Comparison of ENCODE assay signal across 1 cellular context in the genomic region with DNA sequence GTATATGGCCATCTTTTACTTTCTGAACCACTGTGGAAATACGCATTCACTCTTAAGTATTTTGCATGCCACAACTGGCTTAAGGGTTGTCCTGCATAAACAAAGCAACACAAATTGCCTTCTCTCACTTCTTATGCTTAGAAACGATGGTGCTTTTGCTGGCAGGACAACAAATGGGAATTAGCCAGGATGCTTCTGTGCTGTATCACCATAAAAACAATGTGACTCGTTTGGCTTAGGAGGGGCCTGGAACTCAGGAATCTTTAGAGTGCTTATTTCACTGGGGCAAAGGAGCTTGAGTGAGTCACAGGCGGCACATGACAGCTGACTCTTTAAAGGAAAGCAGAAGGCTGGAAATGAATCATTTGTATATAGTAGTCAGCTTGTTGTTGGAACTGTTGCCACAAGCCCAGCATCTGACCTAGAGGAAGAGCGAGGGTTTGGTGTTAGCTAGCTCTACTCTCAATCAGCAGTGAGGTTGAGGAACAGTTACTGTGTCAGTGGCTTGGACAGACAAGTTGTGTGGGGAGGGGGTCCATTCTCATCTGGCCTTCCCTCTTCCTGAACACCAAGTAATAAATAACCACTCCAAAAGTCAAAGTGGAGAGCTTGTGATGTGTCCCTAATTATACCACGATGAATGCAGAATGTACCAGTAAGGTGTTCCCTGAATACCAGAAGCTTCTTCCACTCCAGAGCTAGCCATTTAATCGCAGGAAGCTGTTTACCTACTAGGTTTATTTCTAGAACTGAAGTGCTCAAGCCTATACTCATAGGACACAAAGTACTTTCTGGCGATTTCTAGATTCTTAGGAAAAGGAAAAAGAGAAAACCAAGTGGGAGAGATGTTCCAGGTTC.
TF ChIP-seq lines count a peak whose summit lies in the region.

No MANE protein-coding gene starts in this region.

TF ChIP-seq in HepG2, 621 proteins besides CTCF, POLR2A, EP300 and RAD21 (continued from another document):
- TF ChIP-seq, protein P1, sequence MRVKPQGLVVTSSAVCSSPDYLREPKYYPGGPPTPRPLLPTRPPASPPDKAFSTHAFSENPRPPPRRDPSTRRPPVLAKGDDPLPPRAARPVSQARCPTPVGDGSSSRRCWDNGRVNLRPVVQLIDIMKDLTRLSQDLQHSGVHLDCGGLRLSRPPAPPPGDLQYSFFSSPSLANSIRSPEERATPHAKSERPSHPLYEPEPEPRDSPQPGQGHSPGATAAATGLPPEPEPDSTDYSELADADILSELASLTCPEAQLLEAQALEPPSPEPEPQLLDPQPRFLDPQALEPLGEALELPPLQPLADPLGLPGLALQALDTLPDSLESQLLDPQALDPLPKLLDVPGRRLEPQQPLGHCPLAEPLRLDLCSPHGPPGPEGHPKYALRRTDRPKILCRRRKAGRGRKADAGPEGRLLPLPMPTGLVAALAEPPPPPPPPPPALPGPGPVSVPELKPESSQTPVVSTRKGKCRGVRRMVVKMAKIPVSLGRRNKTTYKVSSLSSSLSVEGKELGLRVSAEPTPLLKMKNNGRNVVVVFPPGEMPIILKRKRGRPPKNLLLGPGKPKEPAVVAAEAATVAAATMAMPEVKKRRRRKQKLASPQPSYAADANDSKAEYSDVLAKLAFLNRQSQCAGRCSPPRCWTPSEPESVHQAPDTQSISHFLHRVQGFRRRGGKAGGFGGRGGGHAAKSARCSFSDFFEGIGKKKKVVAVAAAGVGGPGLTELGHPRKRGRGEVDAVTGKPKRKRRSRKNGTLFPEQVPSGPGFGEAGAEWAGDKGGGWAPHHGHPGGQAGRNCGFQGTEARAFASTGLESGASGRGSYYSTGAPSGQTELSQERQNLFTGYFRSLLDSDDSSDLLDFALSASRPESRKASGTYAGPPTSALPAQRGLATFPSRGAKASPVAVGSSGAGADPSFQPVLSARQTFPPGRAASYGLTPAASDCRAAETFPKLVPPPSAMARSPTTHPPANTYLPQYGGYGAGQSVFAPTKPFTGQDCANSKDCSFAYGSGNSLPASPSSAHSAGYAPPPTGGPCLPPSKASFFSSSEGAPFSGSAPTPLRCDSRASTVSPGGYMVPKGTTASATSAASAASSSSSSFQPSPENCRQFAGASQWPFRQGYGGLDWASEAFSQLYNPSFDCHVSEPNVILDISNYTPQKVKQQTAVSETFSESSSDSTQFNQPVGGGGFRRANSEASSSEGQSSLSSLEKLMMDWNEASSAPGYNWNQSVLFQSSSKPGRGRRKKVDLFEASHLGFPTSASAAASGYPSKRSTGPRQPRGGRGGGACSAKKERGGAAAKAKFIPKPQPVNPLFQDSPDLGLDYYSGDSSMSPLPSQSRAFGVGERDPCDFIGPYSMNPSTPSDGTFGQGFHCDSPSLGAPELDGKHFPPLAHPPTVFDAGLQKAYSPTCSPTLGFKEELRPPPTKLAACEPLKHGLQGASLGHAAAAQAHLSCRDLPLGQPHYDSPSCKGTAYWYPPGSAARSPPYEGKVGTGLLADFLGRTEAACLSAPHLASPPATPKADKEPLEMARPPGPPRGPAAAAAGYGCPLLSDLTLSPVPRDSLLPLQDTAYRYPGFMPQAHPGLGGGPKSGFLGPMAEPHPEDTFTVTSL (CRISPR knock-in tag; IDR thresholded peaks at IDR 0.05; ENCODE audit: borderline replicate concordance): no peak
- TF ChIP-seq, protein P2, sequence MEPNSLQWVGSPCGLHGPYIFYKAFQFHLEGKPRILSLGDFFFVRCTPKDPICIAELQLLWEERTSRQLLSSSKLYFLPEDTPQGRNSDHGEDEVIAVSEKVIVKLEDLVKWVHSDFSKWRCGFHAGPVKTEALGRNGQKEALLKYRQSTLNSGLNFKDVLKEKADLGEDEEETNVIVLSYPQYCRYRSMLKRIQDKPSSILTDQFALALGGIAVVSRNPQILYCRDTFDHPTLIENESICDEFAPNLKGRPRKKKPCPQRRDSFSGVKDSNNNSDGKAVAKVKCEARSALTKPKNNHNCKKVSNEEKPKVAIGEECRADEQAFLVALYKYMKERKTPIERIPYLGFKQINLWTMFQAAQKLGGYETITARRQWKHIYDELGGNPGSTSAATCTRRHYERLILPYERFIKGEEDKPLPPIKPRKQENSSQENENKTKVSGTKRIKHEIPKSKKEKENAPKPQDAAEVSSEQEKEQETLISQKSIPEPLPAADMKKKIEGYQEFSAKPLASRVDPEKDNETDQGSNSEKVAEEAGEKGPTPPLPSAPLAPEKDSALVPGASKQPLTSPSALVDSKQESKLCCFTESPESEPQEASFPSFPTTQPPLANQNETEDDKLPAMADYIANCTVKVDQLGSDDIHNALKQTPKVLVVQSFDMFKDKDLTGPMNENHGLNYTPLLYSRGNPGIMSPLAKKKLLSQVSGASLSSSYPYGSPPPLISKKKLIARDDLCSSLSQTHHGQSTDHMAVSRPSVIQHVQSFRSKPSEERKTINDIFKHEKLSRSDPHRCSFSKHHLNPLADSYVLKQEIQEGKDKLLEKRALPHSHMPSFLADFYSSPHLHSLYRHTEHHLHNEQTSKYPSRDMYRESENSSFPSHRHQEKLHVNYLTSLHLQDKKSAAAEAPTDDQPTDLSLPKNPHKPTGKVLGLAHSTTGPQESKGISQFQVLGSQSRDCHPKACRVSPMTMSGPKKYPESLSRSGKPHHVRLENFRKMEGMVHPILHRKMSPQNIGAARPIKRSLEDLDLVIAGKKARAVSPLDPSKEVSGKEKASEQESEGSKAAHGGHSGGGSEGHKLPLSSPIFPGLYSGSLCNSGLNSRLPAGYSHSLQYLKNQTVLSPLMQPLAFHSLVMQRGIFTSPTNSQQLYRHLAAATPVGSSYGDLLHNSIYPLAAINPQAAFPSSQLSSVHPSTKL (CRISPR knock-in tag; IDR thresholded peaks at IDR 0.05): 0 out of 2 replicates have a peak, but pooled peaks have one; percentile 21
- peak; percentile 81 for TF ChIP-seq FOSL2 (CRISPR knock-in tag; IDR thresholded peaks at IDR 0.05)
- TF ChIP-seq BHLHE40 (IDR thresholded peaks at IDR 0.05; ENCODE audit: low read length): peak; percentile 71
- TF ChIP-seq, protein P3, sequence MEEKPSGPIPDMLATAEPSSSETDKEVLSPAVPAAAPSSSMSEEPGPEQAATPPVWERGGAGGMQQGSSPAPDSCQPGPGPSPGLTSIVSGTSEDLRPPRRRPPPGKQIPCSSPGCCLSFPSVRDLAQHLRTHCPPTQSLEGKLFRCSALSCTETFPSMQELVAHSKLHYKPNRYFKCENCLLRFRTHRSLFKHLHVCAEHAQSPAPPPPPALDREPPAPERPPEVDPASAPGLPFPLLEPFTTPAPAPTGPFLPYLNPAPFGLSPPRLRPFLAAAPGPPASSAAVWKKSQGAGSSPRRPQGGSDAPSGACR (CRISPR knock-in tag; IDR thresholded peaks at IDR 0.05): no peak
- TF ChIP-seq, protein P4, sequence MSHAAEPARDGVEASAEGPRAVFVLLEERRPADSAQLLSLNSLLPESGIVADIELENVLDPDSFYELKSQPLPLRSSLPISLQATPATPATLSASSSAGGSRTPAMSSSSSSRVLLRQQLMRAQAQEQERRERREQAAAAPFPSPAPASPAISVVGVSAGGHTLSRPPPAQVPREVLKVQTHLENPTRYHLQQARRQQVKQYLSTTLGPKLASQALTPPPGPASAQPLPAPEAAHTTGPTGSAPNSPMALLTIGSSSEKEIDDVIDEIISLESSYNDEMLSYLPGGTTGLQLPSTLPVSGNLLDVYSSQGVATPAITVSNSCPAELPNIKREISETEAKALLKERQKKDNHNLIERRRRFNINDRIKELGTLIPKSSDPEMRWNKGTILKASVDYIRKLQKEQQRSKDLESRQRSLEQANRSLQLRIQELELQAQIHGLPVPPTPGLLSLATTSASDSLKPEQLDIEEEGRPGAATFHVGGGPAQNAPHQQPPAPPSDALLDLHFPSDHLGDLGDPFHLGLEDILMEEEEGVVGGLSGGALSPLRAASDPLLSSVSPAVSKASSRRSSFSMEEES (CRISPR knock-in tag; IDR thresholded peaks at IDR 0.05): 0 out of 2 replicates have a peak, but pooled peaks have one; percentile 46
- TF ChIP-seq YEATS4 (CRISPR knock-in tag; IDR thresholded peaks at IDR 0.05; ENCODE audit: borderline replicate concordance): no peak
- no peak for TF ChIP-seq ZSCAN20 (CRISPR knock-in tag; IDR thresholded peaks at IDR 0.05; ENCODE audit: borderline replicate concordance)
- TF ChIP-seq, protein P5, sequence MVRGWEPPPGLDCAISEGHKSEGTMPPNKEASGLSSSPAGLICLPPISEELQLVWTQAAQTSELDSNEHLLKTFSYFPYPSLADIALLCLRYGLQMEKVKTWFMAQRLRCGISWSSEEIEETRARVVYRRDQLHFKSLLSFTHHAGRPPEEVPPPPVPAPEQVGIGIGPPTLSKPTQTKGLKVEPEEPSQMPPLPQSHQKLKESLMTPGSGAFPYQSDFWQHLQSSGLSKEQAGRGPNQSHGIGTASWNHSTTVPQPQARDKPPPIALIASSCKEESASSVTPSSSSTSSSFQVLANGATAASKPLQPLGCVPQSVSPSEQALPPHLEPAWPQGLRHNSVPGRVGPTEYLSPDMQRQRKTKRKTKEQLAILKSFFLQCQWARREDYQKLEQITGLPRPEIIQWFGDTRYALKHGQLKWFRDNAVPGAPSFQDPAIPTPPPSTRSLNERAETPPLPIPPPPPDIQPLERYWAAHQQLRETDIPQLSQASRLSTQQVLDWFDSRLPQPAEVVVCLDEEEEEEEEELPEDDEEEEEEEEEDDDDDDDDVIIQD (CRISPR knock-in tag; IDR thresholded peaks at IDR 0.05; ENCODE audit: low read depth): peak; percentile 67; the same call in 1 of the 2 replicates
- TF ChIP-seq ZSCAN21 (CRISPR knock-in tag; IDR thresholded peaks at IDR 0.05; ENCODE audit: borderline replicate concordance): no peak
- TF ChIP-seq, protein P6, sequence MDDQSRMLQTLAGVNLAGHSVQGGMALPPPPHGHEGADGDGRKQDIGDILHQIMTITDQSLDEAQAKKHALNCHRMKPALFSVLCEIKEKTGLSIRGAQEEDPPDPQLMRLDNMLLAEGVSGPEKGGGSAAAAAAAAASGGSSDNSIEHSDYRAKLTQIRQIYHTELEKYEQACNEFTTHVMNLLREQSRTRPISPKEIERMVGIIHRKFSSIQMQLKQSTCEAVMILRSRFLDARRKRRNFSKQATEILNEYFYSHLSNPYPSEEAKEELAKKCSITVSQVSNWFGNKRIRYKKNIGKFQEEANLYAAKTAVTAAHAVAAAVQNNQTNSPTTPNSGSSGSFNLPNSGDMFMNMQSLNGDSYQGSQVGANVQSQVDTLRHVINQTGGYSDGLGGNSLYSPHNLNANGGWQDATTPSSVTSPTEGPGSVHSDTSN (CRISPR knock-in tag; IDR thresholded peaks at IDR 0.05; ENCODE audit: borderline replicate concordance): no peak
